1 cellular context compared by ENCODE assay signal in the genomic region with DNA sequence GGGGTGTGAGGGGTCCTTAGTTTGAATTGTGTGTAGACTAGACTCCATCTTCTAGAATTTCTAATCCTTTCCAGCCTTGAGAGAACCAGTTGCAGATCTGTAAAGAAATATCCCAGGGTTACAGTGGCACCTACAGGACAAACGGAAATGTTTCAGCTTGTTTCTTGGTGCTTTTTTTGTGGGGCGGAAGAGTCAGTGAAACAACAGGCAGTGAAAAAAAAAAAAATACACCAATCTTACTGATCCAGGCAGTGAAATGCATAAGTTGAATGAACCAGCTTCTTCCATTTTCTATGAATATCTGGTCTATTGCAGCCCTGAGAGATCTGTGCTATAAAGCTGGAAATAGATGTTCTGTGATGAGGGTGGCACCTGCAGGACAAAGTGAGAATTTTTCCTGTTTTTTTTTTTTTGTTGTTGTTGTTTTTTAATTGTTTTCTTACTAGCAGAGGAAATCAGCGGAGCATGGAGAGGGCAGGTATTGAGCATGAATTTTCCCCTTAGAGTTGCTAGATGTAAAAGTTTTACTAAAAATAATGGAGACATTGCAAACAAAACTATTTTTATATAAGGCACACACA.
TF ChIP-seq lines count a peak whose summit lies in the region.

No MANE protein-coding gene starts in this region.

TF ChIP-seq in HCT116, 20 proteins besides CTCF, POLR2A, EP300 and RAD21 (continued from another document):
- TF ChIP-seq, protein P1, sequence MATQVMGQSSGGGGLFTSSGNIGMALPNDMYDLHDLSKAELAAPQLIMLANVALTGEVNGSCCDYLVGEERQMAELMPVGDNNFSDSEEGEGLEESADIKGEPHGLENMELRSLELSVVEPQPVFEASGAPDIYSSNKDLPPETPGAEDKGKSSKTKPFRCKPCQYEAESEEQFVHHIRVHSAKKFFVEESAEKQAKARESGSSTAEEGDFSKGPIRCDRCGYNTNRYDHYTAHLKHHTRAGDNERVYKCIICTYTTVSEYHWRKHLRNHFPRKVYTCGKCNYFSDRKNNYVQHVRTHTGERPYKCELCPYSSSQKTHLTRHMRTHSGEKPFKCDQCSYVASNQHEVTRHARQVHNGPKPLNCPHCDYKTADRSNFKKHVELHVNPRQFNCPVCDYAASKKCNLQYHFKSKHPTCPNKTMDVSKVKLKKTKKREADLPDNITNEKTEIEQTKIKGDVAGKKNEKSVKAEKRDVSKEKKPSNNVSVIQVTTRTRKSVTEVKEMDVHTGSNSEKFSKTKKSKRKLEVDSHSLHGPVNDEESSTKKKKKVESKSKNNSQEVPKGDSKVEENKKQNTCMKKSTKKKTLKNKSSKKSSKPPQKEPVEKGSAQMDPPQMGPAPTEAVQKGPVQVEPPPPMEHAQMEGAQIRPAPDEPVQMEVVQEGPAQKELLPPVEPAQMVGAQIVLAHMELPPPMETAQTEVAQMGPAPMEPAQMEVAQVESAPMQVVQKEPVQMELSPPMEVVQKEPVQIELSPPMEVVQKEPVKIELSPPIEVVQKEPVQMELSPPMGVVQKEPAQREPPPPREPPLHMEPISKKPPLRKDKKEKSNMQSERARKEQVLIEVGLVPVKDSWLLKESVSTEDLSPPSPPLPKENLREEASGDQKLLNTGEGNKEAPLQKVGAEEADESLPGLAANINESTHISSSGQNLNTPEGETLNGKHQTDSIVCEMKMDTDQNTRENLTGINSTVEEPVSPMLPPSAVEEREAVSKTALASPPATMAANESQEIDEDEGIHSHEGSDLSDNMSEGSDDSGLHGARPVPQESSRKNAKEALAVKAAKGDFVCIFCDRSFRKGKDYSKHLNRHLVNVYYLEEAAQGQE (IDR thresholded peaks at IDR 0.05; ENCODE audit: low read depth), result no peak
- no peak for TF ChIP-seq FOSL1 (IDR thresholded peaks at IDR 0.05; ENCODE audit: low read depth)
- TF ChIP-seq EZH2 (IDR thresholded peaks at IDR 0.05), result no peak
- TF ChIP-seq CEBPB (IDR thresholded peaks at IDR 0.05; ENCODE audit: low read depth), result no peak
- no peak for TF ChIP-seq ZFX (IDR thresholded peaks at IDR 0.05)
- TF ChIP-seq, protein P2, sequence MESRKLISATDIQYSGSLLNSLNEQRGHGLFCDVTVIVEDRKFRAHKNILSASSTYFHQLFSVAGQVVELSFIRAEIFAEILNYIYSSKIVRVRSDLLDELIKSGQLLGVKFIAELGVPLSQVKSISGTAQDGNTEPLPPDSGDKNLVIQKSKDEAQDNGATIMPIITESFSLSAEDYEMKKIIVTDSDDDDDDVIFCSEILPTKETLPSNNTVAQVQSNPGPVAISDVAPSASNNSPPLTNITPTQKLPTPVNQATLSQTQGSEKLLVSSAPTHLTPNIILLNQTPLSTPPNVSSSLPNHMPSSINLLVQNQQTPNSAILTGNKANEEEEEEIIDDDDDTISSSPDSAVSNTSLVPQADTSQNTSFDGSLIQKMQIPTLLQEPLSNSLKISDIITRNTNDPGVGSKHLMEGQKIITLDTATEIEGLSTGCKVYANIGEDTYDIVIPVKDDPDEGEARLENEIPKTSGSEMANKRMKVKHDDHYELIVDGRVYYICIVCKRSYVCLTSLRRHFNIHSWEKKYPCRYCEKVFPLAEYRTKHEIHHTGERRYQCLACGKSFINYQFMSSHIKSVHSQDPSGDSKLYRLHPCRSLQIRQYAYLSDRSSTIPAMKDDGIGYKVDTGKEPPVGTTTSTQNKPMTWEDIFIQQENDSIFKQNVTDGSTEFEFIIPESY (IDR thresholded peaks at IDR 0.05; ENCODE audit: extremely low read depth, insufficient replicate concordance, low read length), result no peak
- TF ChIP-seq SIN3A (IDR thresholded peaks at IDR 0.05; ENCODE audit: low read depth), result no peak
- TF ChIP-seq YY1 (IDR thresholded peaks at IDR 0.05; ENCODE audit: extremely low read depth, insufficient replicate concordance, low read depth, low read length), result no peak
- no peak for TF ChIP-seq CBX3 (IDR thresholded peaks at IDR 0.05; ENCODE audit: low read depth)
- TF ChIP-seq, protein P3, sequence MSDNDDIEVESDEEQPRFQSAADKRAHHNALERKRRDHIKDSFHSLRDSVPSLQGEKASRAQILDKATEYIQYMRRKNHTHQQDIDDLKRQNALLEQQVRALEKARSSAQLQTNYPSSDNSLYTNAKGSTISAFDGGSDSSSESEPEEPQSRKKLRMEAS (IDR thresholded peaks at IDR 0.05), result no peak
